8 cellular contexts compared by ENCODE assay signal in the genomic region with DNA sequence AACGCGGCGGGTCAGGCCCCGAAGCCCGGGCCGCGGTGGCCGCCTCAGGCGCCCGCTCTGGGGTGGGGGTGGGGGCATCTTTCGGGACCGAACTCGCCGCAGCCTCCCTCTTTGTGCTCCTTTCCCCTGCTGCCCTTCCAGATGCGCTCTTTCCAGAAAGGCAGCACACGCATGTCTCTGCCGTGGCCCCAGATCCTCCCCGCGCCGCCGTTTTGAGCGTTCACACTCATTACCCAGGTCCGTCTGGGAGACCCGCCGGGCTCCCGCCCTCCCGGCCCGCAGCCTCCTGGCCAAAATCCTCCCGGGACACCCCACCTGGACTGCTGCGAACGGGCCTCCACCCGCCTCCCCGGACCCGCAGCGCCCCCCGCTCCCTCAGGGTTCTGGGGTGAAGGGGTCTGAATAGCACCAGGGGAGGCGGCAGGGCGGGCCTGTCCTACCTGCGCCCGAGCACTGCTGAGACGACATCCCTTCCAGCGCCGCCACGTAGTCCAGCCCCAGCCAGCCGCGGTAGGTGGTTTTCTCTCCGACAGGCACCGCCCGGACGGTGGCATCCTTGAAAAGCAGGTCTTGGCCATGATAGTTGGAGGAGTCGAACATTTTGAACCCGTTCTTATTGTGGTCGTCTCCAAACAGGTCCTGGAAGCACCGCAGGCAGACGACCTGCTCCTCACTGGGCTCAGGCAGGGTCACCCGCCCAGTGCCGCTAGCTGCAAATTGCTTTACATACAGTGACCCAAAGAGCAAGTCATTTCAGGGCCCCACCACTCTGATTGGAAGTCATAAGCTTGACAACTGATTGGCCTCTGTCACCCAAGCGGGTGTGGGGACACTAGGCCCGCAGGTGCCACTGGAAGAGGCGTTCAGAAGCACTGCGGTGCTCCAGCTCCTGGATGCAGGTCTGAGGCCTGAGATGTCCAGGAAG. TPM values are rescaled to one million over a fixed set of nuclear protein-coding genes. Genes with fewer than 3 reads are reported as not detected.
A peak's percentile ranks its signal among the peaks of the same experiment; 100 is the strongest.
DNase-seq lines count a peak whose midpoint lies in the region; ATAC-seq and TF ChIP-seq lines count a peak whose summit lies in the region.

No MANE protein-coding gene starts in this region.

- peak overlapping the region; percentile 89 for H3K27ac Mint-ChIP-seq in central memory CD8-positive, alpha-beta T cell (ENCODE audit: low read depth)
- peak overlapping the region; percentile 89 for H3K27ac Mint-ChIP-seq in type B pancreatic cell

- H3K9me3 Mint-ChIP-seq in central memory CD8-positive, alpha-beta T cell: no peaks in the 10 kb centered on the region
- H3K9me3 Mint-ChIP-seq in type B pancreatic cell: no peaks in the 10 kb centered on the region

- no peaks in the 10 kb centered on the region for H3K4me1 ChIP-seq in mesodermal cell (ENCODE audit: control insufficient read depth, insufficient read depth, low read length, poor library complexity, severe bottlenecking)

- H3K4me3 Mint-ChIP-seq in central memory CD8-positive, alpha-beta T cell: peak overlapping the region; percentile 80
- peak overlapping the region; percentile 90 for H3K4me3 Mint-ChIP-seq in type B pancreatic cell

- H3K4me1 Mint-ChIP-seq in central memory CD8-positive, alpha-beta T cell: no peaks in the 10 kb centered on the region
- peaks cover 4% of the 10 kb centered on the region for H3K4me1 Mint-ChIP-seq in type B pancreatic cell (ENCODE audit: unreplicated experiment)

- H3K36me3 ChIP-seq in mesodermal cell (ENCODE audit: control insufficient read depth, insufficient read depth, low read length): no peaks in the 10 kb centered on the region

- no peaks in the 10 kb centered on the region for H3K27me3 Mint-ChIP-seq in central memory CD8-positive, alpha-beta T cell
- peaks cover 5% of the 10 kb centered on the region for H3K27me3 Mint-ChIP-seq in type B pancreatic cell

- H3K4me3 ChIP-seq in mesodermal cell (ENCODE audit: extremely low read depth, insufficient read depth, low read length, poor library complexity, severe bottlenecking): peak overlapping the region; percentile 46

- 35 to 37% methylated on average over 34 to 41 of the region's 61 CpGs for WGBS in mesodermal cell (ENCODE audit: insufficient coverage in 2 of 2), 2 experiments

- H3K36me3 Mint-ChIP-seq in central memory CD8-positive, alpha-beta T cell (ENCODE audit: insufficient read depth): peaks cover 9% of the 10 kb centered on the region
- H3K36me3 Mint-ChIP-seq in type B pancreatic cell: peaks cover 5% of the 10 kb centered on the region

- DNase-seq in RKO (ENCODE audit: low spot score): peak; percentile 42
- DNase-seq in central memory CD8-positive, alpha-beta T cell (ENCODE audit: low spot score in 2 of 2): no peak
- DNase-seq in type B pancreatic cell (ENCODE audit: extremely low spot score, unreplicated experiment): no peak
- no peak for DNase-seq in NCI-H446 (lab: John Stamatoyannopoulos, UW)
- no peak for DNase-seq in NK-92 (lab: John Stamatoyannopoulos, UW; ENCODE audit: unreplicated experiment)

- ATAC-seq in GM18502 (IDR thresholded peaks at IDR 0.05; ENCODE audit: poor library complexity, unreplicated experiment) (peak; percentile 24), HG02973 (IDR thresholded peaks at IDR 0.05; ENCODE audit: unreplicated experiment) (peak; percentile 22)
- ATAC-seq in central memory CD8-positive, alpha-beta T cell (replicated peaks; ENCODE audit: extremely low read depth, poor library complexity, severe bottlenecking): peak; percentile 22

- H3K27ac ChIP-seq in mesodermal cell (ENCODE audit: low read depth, low read length, severe bottlenecking): no peak overlapping the region

- TF ChIP-seq CTCF in type B pancreatic cell (conservative IDR thresholded peaks at IDR 0.05): no peak

- H3K9me3 ChIP-seq in mesodermal cell (ENCODE audit: control insufficient read depth, low read length): no peaks in the 10 kb centered on the region

RNA-seq across cellular contexts. Expression of gene MELTF, which starts 25.9 kb away (rescaled TPM):
- 16.4 TPM for polyA plus RNA-seq in mesodermal cell (2013, experiment 1 of 2)
- 11.8 TPM for polyA plus RNA-seq in mesodermal cell (2013, experiment 2 of 2)
- 3.0 and 7.6 TPM in 2 replicates for total RNA-seq in type B pancreatic cell (ENCODE audit: low replicate concordance)

RNA-seq across cellular contexts. Expression of gene PIGZ, which starts 35.1 kb away (rescaled TPM):
- polyA plus RNA-seq in mesodermal cell (2013, experiment 1 of 2): 0.44 TPM
- polyA plus RNA-seq in mesodermal cell (2013, experiment 2 of 2): 0.25 TPM
- 1.6 and 2.0 TPM in 2 replicates for total RNA-seq in type B pancreatic cell (ENCODE audit: low replicate concordance)
